8 cellular contexts compared by ENCODE assay signal in the genomic region with DNA sequence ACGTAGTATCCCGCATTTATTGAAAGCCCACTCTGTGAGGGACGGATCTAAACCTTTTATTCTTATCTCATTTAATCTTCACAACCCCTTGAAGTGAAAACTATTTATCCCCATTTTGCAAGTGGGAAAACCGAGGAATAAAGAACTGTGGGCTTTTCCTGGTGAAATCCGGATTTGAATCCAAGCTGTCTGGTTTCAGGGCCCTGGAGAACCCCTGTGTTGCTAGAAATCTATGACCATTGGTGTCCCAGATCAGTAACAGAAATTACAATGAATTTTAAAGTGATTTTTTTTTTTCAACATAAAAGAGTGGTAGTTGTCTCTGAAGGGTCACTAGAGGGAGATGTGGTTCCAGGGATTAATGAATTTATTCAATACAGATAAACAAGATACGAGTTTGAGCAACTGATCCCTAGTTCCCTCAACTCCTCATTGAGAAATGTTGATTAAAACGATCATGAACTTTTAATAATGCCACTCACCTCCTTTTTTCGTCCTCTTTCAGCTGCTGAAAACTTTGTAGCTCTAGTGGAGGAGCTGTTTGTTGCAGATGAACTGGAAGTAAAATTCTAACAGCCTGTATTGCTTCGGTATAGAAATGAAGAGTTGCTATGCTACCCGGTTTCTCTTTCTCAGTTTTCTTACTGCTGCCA. TPM values are rescaled to one million over a fixed set of nuclear protein-coding genes. Genes with fewer than 3 reads are reported as not detected.
DNase-seq lines count a peak whose midpoint lies in the region; ATAC-seq and TF ChIP-seq lines count a peak whose summit lies in the region.

No MANE protein-coding gene starts in this region.

- H2AFZ ChIP-seq in SU-DHL-6 (ENCODE audit: low read depth, low read length, severe bottlenecking) = no peak overlapping the region

- H3K27ac ChIP-seq in SU-DHL-6 (ENCODE audit: low read depth, low read length) = peak overlapping the region; percentile 70
- H3K27ac ChIP-seq in esophagus squamous epithelium = peak overlapping the region; percentile 88 to 95 (median 94)
- H3K27ac ChIP-seq in ovary = peak overlapping the region in 1 of 2 donors; percentile 66

- TF ChIP-seq CTCF in SU-DHL-6 (IDR thresholded peaks at IDR 0.05; ENCODE audit: insufficient read depth, low read length, poor library complexity, severe bottlenecking) (peak; percentile 59), esophagus squamous epithelium (IDR thresholded peaks at IDR 0.05) (peak; percentile 20 to 53 (median 36)), ovary (IDR thresholded peaks at IDR 0.05) (peak in 1 of 3 donors; percentile 16)

- no peak for ATAC-seq in GM18519 (IDR thresholded peaks at IDR 0.05; ENCODE audit: low FRiP score, unreplicated experiment)

- DNase-seq in DMS79 treated with DMSO at 0.1 percent for 48 hours (lab: John Stamatoyannopoulos, UW) (peak; percentile 26), HPDE6-E6E7 (ENCODE audit: extremely low spot score) (peak; percentile 29), esophagus squamous epithelium (lab: John Stamatoyannopoulos, UW) (no peak), ovary (no peak)
- DNase-seq in stimulated activated CD8-positive, alpha-beta memory T cell treated with anti-CD3 and anti-CD28 coated beads, Interleukin-4, amount 100 ng/mL, for 48 hours = no peak
- no peak for DNase-seq in stimulated activated CD4-positive, alpha-beta T cell treated with anti-CD3 and anti-CD28 coated beads, Interleukin-2, amount 100 ng/mL, for 24 hours

- H3K79me2 ChIP-seq in SU-DHL-6 (ENCODE audit: insufficient read depth, low read length) = peaks cover 59% of the 10 kb centered on the region

- H3K9me2 ChIP-seq in SU-DHL-6 (replicated peaks; ENCODE audit: insufficient read depth, low read length) = no peaks in the 10 kb centered on the region

- H3K4me1 ChIP-seq in esophagus squamous epithelium (peaks cover 15 to 57% (median 29%) of the 10 kb centered on the region in 3 donors), ovary (ENCODE audit: insufficient read depth) (peaks cover 2% of the 10 kb centered on the region)

- H3K9ac ChIP-seq in SU-DHL-6 (ENCODE audit: low read length) = peak overlapping the region; percentile 98

- TF ChIP-seq EP300 in ovary (IDR thresholded peaks at IDR 0.05) = no peak

- WGBS in esophagus squamous epithelium, 2 donors = 3% methylated on average over 10 of the region's 10 CpGs
- 1 to 3% (median 3%) methylated on average over 10 of the region's 10 CpGs for WGBS in ovary, 3 donors

- peaks cover 50% of the 10 kb centered on the region for H3F3A ChIP-seq in SU-DHL-6 (ENCODE audit: insufficient read depth)

- H3K4me2 ChIP-seq in SU-DHL-6 (ENCODE audit: low read depth, low read length, poor library complexity, severe bottlenecking) = peak overlapping the region; percentile 96

- no peak for TF ChIP-seq POLR2A in esophagus squamous epithelium (IDR thresholded peaks at IDR 0.05)
- TF ChIP-seq POLR2A in ovary (IDR thresholded peaks at IDR 0.05) = no peak

- H3K27me3 ChIP-seq in SU-DHL-6 (ENCODE audit: low read length) (no peaks in the 10 kb centered on the region), esophagus squamous epithelium (no peaks in the 10 kb centered on the region), ovary (no peaks in the 10 kb centered on the region)

- H3K9me3 ChIP-seq in SU-DHL-6 (ENCODE audit: insufficient read depth, low read length) = no peaks in the 10 kb centered on the region
- H3K9me3 ChIP-seq in esophagus squamous epithelium = no peaks in the 10 kb centered on the region
- no peaks in the 10 kb centered on the region for H3K9me3 ChIP-seq in ovary

- peak overlapping the region; percentile 97 for H3K4me3 ChIP-seq in SU-DHL-6 (ENCODE audit: insufficient read depth, low read length, poor library complexity, severe bottlenecking)
- H3K4me3 ChIP-seq in esophagus squamous epithelium = peak overlapping the region; percentile 72 to 98 (median 86)
- H3K4me3 ChIP-seq in ovary = peak overlapping the region; percentile 76

- peaks cover 23% of the 10 kb centered on the region for H4K20me1 ChIP-seq in SU-DHL-6 (ENCODE audit: low read depth, low read length)

- intact Hi-C loops in esophagus squamous epithelium (cut with DNase I) = no loop called here
- intact Hi-C loops in ovary (cut with DNase I) = no loop called here

- H3K36me3 ChIP-seq in SU-DHL-6 (ENCODE audit: low read length) = peaks cover 40% of the 10 kb centered on the region
- peaks cover 0 to 41% (median 0%) of the 10 kb centered on the region in 3 donors for H3K36me3 ChIP-seq in esophagus squamous epithelium
- no peaks in the 10 kb centered on the region for H3K36me3 ChIP-seq in ovary

RNA-seq across cellular contexts. Expression of gene XRCC5, which starts 0.9 kb away (rescaled TPM):
- 100 to 1,000 TPM in 3 of 4 donors, 10 to 100 TPM in 1; 87.3 to 202 (median 170) TPM for total RNA-seq in esophagus squamous epithelium
- 100 to 1,000 TPM; 109 to 223 (median 206) TPM for total RNA-seq in ovary
- 100 to 1,000 TPM; 110 to 216 TPM for polyA plus RNA-seq in ovary

RNA-seq across cellular contexts. Expression of gene TMEM169, which starts 28.4 kb away (rescaled TPM):
- under 1 TPM in 3 of 4 donors, not detected in 1; 0.09 to 0.29 (median 0.19) TPM for total RNA-seq in esophagus squamous epithelium
- under 1 TPM; 0.25 to 0.79 (median 0.37) TPM for total RNA-seq in ovary
- polyA plus RNA-seq in ovary = under 1 TPM; 0.24 to 0.65 TPM

RNA-seq across cellular contexts. Expression of gene PECR, which starts 28.5 kb away (rescaled TPM):
- total RNA-seq in esophagus squamous epithelium = 1 to 10 TPM; 1.5 to 6.8 (median 5.1) TPM
- total RNA-seq in ovary = 10 to 100 TPM in 4 of 7 donors, 1 to 10 TPM in 3; 7.0 to 15.0 (median 11.5) TPM
- polyA plus RNA-seq in ovary = 10 to 100 TPM in 1 of 2 donors, 1 to 10 TPM in 1; 8.6 to 11.9 TPM

Comparison
In these comparisons a context has a peak if more than half of its experiments do, and no peak if none do; other contexts are left out.
1. DNase-seq: peak in DMS79 treated with DMSO at 0.1 percent for 48 hours (single experiment) and HPDE6-E6E7 (single experiment); none in esophagus squamous epithelium (single experiment), ovary (0 of 5), stimulated activated CD8-positive, alpha-beta memory T cell treated with anti-CD3 and anti-CD28 coated beads, Interleukin-4, amount 100 ng/mL, for 48 hours (single experiment) and stimulated activated CD4-positive, alpha-beta T cell treated with anti-CD3 and anti-CD28 coated beads, Interleukin-2, amount 100 ng/mL, for 24 hours (0 of 2).
2. Peak in every context shown above with its lines, with median percentiles within 50 percentile points of each other: H3K4me3 ChIP-seq.